ENCODE assay signal across 15 cellular contexts in the genomic region with DNA sequence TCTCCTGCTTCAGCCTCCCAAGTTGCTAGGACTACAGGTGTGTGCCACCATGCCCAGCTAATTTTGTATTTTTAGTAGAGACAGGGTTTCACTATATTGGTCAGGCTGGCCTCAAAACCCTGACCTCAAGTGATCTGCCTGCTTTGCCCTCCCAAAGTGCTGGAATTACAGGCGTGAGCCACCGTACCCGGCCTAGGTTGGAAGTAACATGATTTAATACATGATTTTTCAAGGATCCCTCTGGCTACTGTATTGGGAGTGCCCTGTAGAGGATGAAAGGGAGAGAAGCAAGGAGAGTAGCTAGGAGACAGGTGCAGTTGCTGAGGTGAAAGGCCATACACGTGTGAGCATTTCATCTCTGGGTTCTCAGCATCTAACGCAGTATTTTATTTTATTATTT. TPM values are rescaled to one million over a fixed set of nuclear protein-coding genes. Genes with fewer than 3 reads are reported as not detected.
A peak's percentile ranks its signal among the peaks of the same experiment; 100 is the strongest.
DNase-seq lines count a peak whose midpoint lies in the region; ATAC-seq and TF ChIP-seq lines count a peak whose summit lies in the region.
"Had no signal": no experiment of that assay in that cellular context is flagged by ENCODE, and none has a peak within 500 bp of the region (broad histone marks: within the 10 kb centered on the region; RNA-seq: fewer than 3 reads in every experiment).

No MANE protein-coding gene starts in this region.

- H3K9me3 Mint-ChIP-seq in activated CD8-positive, alpha-beta T cell treated with anti-CD3 and anti-CD28 coated beads for 36 hours: peaks cover 1% of the 10 kb centered on the region
- no peaks in the 10 kb centered on the region for H3K9me3 Mint-ChIP-seq in activated CD8-positive, alpha-beta T cell treated with anti-CD3 and anti-CD28 coated beads, Interleukin-2, amount 10 ng/mL, durations not matched to agents 7 days and 5 days (ENCODE audit: insufficient read depth)
- no peaks in the 10 kb centered on the region for H3K9me3 Mint-ChIP-seq in natural killer cell treated with Interleukin-12 subunit alpha and Interleukin-12 subunit beta and Interleukin-15 and Interleukin-18, amount 100 ng/mL, for 72 hours
- H3K9me3 Mint-ChIP-seq in natural killer cell: no peaks in the 10 kb centered on the region
- peaks cover 3% of the 10 kb centered on the region for H3K9me3 Mint-ChIP-seq in activated CD4-positive, alpha-beta memory T cell treated with anti-CD3 and anti-CD28 coated beads for 36 hours
- H3K9me3 Mint-ChIP-seq in stimulated activated effector memory CD8-positive, alpha-beta T cell treated with anti-CD3 and anti-CD28 coated beads, Interleukin-12 subunit alpha, Interleukin-12 subunit beta, amount 100 ng/mL, for 72 hours: no peaks in the 10 kb centered on the region

- peak overlapping the region; percentile 84 for H3K27ac Mint-ChIP-seq in activated CD8-positive, alpha-beta T cell treated with anti-CD3 and anti-CD28 coated beads for 36 hours
- no peak overlapping the region for H3K27ac Mint-ChIP-seq in activated CD8-positive, alpha-beta T cell treated with anti-CD3 and anti-CD28 coated beads, Interleukin-2, amount 10 ng/mL, durations not matched to agents 7 days and 5 days
- peak overlapping the region in 1 of 2 donors; percentile 73 for H3K27ac Mint-ChIP-seq in natural killer cell treated with Interleukin-12 subunit alpha and Interleukin-12 subunit beta and Interleukin-15 and Interleukin-18, amount 100 ng/mL, for 72 hours
- H3K27ac Mint-ChIP-seq in natural killer cell: no peak overlapping the region
- H3K27ac Mint-ChIP-seq in activated CD4-positive, alpha-beta memory T cell treated with anti-CD3 and anti-CD28 coated beads for 36 hours: peak overlapping the region; percentile 92
- no peak overlapping the region for H3K27ac Mint-ChIP-seq in stimulated activated effector memory CD8-positive, alpha-beta T cell treated with anti-CD3 and anti-CD28 coated beads, Interleukin-12 subunit alpha, Interleukin-12 subunit beta, amount 100 ng/mL, for 72 hours

- DNase-seq in activated CD8-positive, alpha-beta T cell treated with anti-CD3 and anti-CD28 coated beads for 36 hours: no peak
- DNase-seq in activated CD8-positive, alpha-beta T cell treated with anti-CD3 and anti-CD28 coated beads, Interleukin-2, amount 10 ng/mL, durations not matched to agents 7 days and 5 days: no peak
- no peak for DNase-seq in natural killer cell treated with Interleukin-12 subunit alpha and Interleukin-12 subunit beta and Interleukin-15 and Interleukin-18, amount 100 ng/mL, for 72 hours (ENCODE audit: low spot score)
- no peak for DNase-seq in natural killer cell
- no peak for DNase-seq in activated CD4-positive, alpha-beta memory T cell treated with anti-CD3 and anti-CD28 coated beads for 36 hours
- no peak for DNase-seq in stimulated activated effector memory CD8-positive, alpha-beta T cell treated with anti-CD3 and anti-CD28 coated beads, Interleukin-12 subunit alpha, Interleukin-12 subunit beta, amount 100 ng/mL, for 72 hours (ENCODE audit: low spot score in 2 of 2)
- no peak for DNase-seq in DMS53 (lab: John Stamatoyannopoulos, UW)
- no peak for DNase-seq in NCI-H446 treated with DMSO at 0.1 percent for 48 hours (lab: John Stamatoyannopoulos, UW)
- DNase-seq: CD4-positive, alpha-beta memory T cell; KG1; NCI-H1694 treated with DMSO at 0.1 percent for 48 hours; NCI-H510A; NCI-H748 treated with DMSO at 0.1 percent for 48 hours; SIG-M5 had no signal

- intact Hi-C loops in activated CD8-positive, alpha-beta T cell treated with anti-CD3 and anti-CD28 coated beads for 36 hours (cut with micrococcal nuclease): no loop called here
- intact Hi-C loops in natural killer cell (cut with micrococcal nuclease): no loop called here
- intact Hi-C loops in activated CD4-positive, alpha-beta memory T cell treated with anti-CD3 and anti-CD28 coated beads for 36 hours (cut with micrococcal nuclease): no loop called here

- CTCF ChIA-PET in activated CD8-positive, alpha-beta T cell treated with anti-CD3 and anti-CD28 coated beads for 36 hours (lab: Charles Lee): interaction anchor here (0.9 to 2.0 kb wide), 4 partner anchors 9 to 225 kb away, joined by 3 to 5 read pairs (median 4); no protein-coding TSS in a partner anchor
- CTCF ChIA-PET in activated CD8-positive, alpha-beta T cell treated with anti-CD3 and anti-CD28 coated beads, Interleukin-2, amount 10 ng/mL, durations not matched to agents 7 days and 5 days (lab: Charles Lee): interaction anchor here (1.2 kb wide), 1 partner anchor 12 kb away, joined by 3 read pairs; no protein-coding TSS in a partner anchor
- CTCF ChIA-PET in activated CD4-positive, alpha-beta memory T cell treated with anti-CD3 and anti-CD28 coated beads for 36 hours (lab: Charles Lee): interaction anchor here (0.5 to 1.4 kb wide), 2 partner anchors 13 to 115 kb away, joined by 3 to 5 read pairs; no protein-coding TSS in a partner anchor

- POLR2A ChIA-PET in activated CD8-positive, alpha-beta T cell treated with anti-CD3 and anti-CD28 coated beads for 36 hours (lab: Charles Lee): interaction anchor here (1.0 to 1.5 kb wide), 2 partner anchors 41 to 76 kb away, joined by 3 to 4 read pairs; no protein-coding TSS in a partner anchor
- POLR2A ChIA-PET in activated CD8-positive, alpha-beta T cell treated with anti-CD3 and anti-CD28 coated beads, Interleukin-2, amount 10 ng/mL, durations not matched to agents 7 days and 5 days (lab: Charles Lee): interaction anchor here (0.8 kb wide), 1 partner anchor 46 kb away, joined by 3 read pairs; no protein-coding TSS in a partner anchor
- POLR2A ChIA-PET in activated CD4-positive, alpha-beta memory T cell treated with anti-CD3 and anti-CD28 coated beads for 36 hours (lab: Charles Lee): interaction anchor here (0.7 to 2.0 kb wide), 3 partner anchors 10 to 46 kb away, joined by 3 to 11 read pairs (median 3); no protein-coding TSS in a partner anchor

- ATAC-seq in activated CD8-positive, alpha-beta T cell treated with anti-CD3 and anti-CD28 coated beads for 36 hours: no peak
- ATAC-seq in activated CD8-positive, alpha-beta T cell treated with anti-CD3 and anti-CD28 coated beads, Interleukin-2, amount 10 ng/mL, durations not matched to agents 7 days and 5 days: no peak
- no peak for ATAC-seq in natural killer cell treated with Interleukin-12 subunit alpha and Interleukin-12 subunit beta and Interleukin-15 and Interleukin-18, amount 100 ng/mL, for 72 hours
- ATAC-seq in natural killer cell: no peak
- ATAC-seq in stimulated activated effector memory CD8-positive, alpha-beta T cell treated with anti-CD3 and anti-CD28 coated beads, Interleukin-12 subunit alpha, Interleukin-12 subunit beta, amount 100 ng/mL, for 72 hours: no peak
- ATAC-seq: A549 had no signal

- H3K36me3 Mint-ChIP-seq in activated CD8-positive, alpha-beta T cell treated with anti-CD3 and anti-CD28 coated beads for 36 hours (ENCODE audit: low read depth): peaks cover 28% of the 10 kb centered on the region
- peaks cover 12% of the 10 kb centered on the region for H3K36me3 Mint-ChIP-seq in activated CD8-positive, alpha-beta T cell treated with anti-CD3 and anti-CD28 coated beads, Interleukin-2, amount 10 ng/mL, durations not matched to agents 7 days and 5 days (ENCODE audit: low read depth)
- peaks cover 8% of the 10 kb centered on the region for H3K36me3 Mint-ChIP-seq in natural killer cell treated with Interleukin-12 subunit alpha and Interleukin-12 subunit beta and Interleukin-15 and Interleukin-18, amount 100 ng/mL, for 72 hours
- no peaks in the 10 kb centered on the region for H3K36me3 Mint-ChIP-seq in natural killer cell
- H3K36me3 Mint-ChIP-seq in activated CD4-positive, alpha-beta memory T cell treated with anti-CD3 and anti-CD28 coated beads for 36 hours: peaks cover 25% of the 10 kb centered on the region
- peaks cover 34% of the 10 kb centered on the region for H3K36me3 Mint-ChIP-seq in stimulated activated effector memory CD8-positive, alpha-beta T cell treated with anti-CD3 and anti-CD28 coated beads, Interleukin-12 subunit alpha, Interleukin-12 subunit beta, amount 100 ng/mL, for 72 hours

- H3K4me3 Mint-ChIP-seq in activated CD8-positive, alpha-beta T cell treated with anti-CD3 and anti-CD28 coated beads for 36 hours: no peak overlapping the region
- no peak overlapping the region for H3K4me3 Mint-ChIP-seq in activated CD8-positive, alpha-beta T cell treated with anti-CD3 and anti-CD28 coated beads, Interleukin-2, amount 10 ng/mL, durations not matched to agents 7 days and 5 days
- H3K4me3 Mint-ChIP-seq in natural killer cell treated with Interleukin-12 subunit alpha and Interleukin-12 subunit beta and Interleukin-15 and Interleukin-18, amount 100 ng/mL, for 72 hours: peak overlapping the region; percentile 83
- H3K4me3 Mint-ChIP-seq in natural killer cell: no peak overlapping the region
- H3K4me3 Mint-ChIP-seq in activated CD4-positive, alpha-beta memory T cell treated with anti-CD3 and anti-CD28 coated beads for 36 hours: no peak overlapping the region
- peak overlapping the region; percentile 49 for H3K4me3 Mint-ChIP-seq in stimulated activated effector memory CD8-positive, alpha-beta T cell treated with anti-CD3 and anti-CD28 coated beads, Interleukin-12 subunit alpha, Interleukin-12 subunit beta, amount 100 ng/mL, for 72 hours

- H3K27me3 Mint-ChIP-seq in activated CD8-positive, alpha-beta T cell treated with anti-CD3 and anti-CD28 coated beads for 36 hours: peaks cover 1% of the 10 kb centered on the region
- H3K27me3 Mint-ChIP-seq in activated CD8-positive, alpha-beta T cell treated with anti-CD3 and anti-CD28 coated beads, Interleukin-2, amount 10 ng/mL, durations not matched to agents 7 days and 5 days (ENCODE audit: low read depth): no peaks in the 10 kb centered on the region
- no peaks in the 10 kb centered on the region for H3K27me3 Mint-ChIP-seq in natural killer cell treated with Interleukin-12 subunit alpha and Interleukin-12 subunit beta and Interleukin-15 and Interleukin-18, amount 100 ng/mL, for 72 hours
- H3K27me3 Mint-ChIP-seq in natural killer cell (ENCODE audit: low read depth in 2 of 2): no peaks in the 10 kb centered on the region
- no peaks in the 10 kb centered on the region for H3K27me3 Mint-ChIP-seq in activated CD4-positive, alpha-beta memory T cell treated with anti-CD3 and anti-CD28 coated beads for 36 hours
- H3K27me3 Mint-ChIP-seq: CD4-positive, alpha-beta memory T cell had no signal

- no peak for TF ChIP-seq CTCF in activated CD8-positive, alpha-beta T cell treated with anti-CD3 and anti-CD28 coated beads for 36 hours (IDR thresholded peaks at IDR 0.05)
- no peak for TF ChIP-seq CTCF in natural killer cell (IDR thresholded peaks at IDR 0.05)

- H3K4me1 Mint-ChIP-seq in activated CD8-positive, alpha-beta T cell treated with anti-CD3 and anti-CD28 coated beads for 36 hours (ENCODE audit: low read depth): peaks cover 33% of the 10 kb centered on the region
- peaks cover 35% of the 10 kb centered on the region for H3K4me1 Mint-ChIP-seq in activated CD8-positive, alpha-beta T cell treated with anti-CD3 and anti-CD28 coated beads, Interleukin-2, amount 10 ng/mL, durations not matched to agents 7 days and 5 days (ENCODE audit: low read depth)
- H3K4me1 Mint-ChIP-seq in natural killer cell treated with Interleukin-12 subunit alpha and Interleukin-12 subunit beta and Interleukin-15 and Interleukin-18, amount 100 ng/mL, for 72 hours (ENCODE audit: low read depth in 2 of 2): peaks cover 33 to 50% of the 10 kb centered on the region in 2 donors
- peaks cover 27 to 34% of the 10 kb centered on the region in 2 donors for H3K4me1 Mint-ChIP-seq in natural killer cell
- peaks cover 51% of the 10 kb centered on the region for H3K4me1 Mint-ChIP-seq in activated CD4-positive, alpha-beta memory T cell treated with anti-CD3 and anti-CD28 coated beads for 36 hours (ENCODE audit: low read depth)
- H3K4me1 Mint-ChIP-seq in stimulated activated effector memory CD8-positive, alpha-beta T cell treated with anti-CD3 and anti-CD28 coated beads, Interleukin-12 subunit alpha, Interleukin-12 subunit beta, amount 100 ng/mL, for 72 hours: peaks cover 62% of the 10 kb centered on the region

RNA-seq across cellular contexts. Expression of a gene that starts 2.6 kb away (rescaled TPM):
- total RNA-seq in activated CD8-positive, alpha-beta T cell treated with anti-CD3 and anti-CD28 coated beads for 36 hours: 10 to 100 TPM; 66.2 to 73.7 TPM
- total RNA-seq in activated CD8-positive, alpha-beta T cell treated with anti-CD3 and anti-CD28 coated beads, Interleukin-2, amount 10 ng/mL, durations not matched to agents 7 days and 5 days: 10 to 100 TPM; 57.4 to 60.1 TPM
- 10 to 100 TPM; 63.6 to 66.6 TPM for total RNA-seq in natural killer cell treated with Interleukin-12 subunit alpha and Interleukin-12 subunit beta and Interleukin-15 and Interleukin-18, amount 100 ng/mL, for 72 hours
- total RNA-seq in natural killer cell: 10 to 100 TPM; 44.3 to 63.3 (median 57.8) TPM
- 10 to 100 TPM; 72.0 to 81.8 TPM for total RNA-seq in activated CD4-positive, alpha-beta memory T cell treated with anti-CD3 and anti-CD28 coated beads for 36 hours

Comparison
In these comparisons a context has a peak if more than half of its experiments do, and no peak if none do; other contexts are left out.
1. H3K27ac Mint-ChIP-seq: peak in activated CD8-positive, alpha-beta T cell treated with anti-CD3 and anti-CD28 coated beads for 36 hours (single experiment) and activated CD4-positive, alpha-beta memory T cell treated with anti-CD3 and anti-CD28 coated beads for 36 hours (single experiment); none in activated CD8-positive, alpha-beta T cell treated with anti-CD3 and anti-CD28 coated beads, Interleukin-2, amount 10 ng/mL, durations not matched to agents 7 days and 5 days (single experiment), natural killer cell (0 of 2) and stimulated activated effector memory CD8-positive, alpha-beta T cell treated with anti-CD3 and anti-CD28 coated beads, Interleukin-12 subunit alpha, Interleukin-12 subunit beta, amount 100 ng/mL, for 72 hours (single experiment).
2. H3K4me3 Mint-ChIP-seq: peak in natural killer cell treated with Interleukin-12 subunit alpha and Interleukin-12 subunit beta and Interleukin-15 and Interleukin-18, amount 100 ng/mL, for 72 hours (single experiment) and stimulated activated effector memory CD8-positive, alpha-beta T cell treated with anti-CD3 and anti-CD28 coated beads, Interleukin-12 subunit alpha, Interleukin-12 subunit beta, amount 100 ng/mL, for 72 hours (single experiment); none in activated CD8-positive, alpha-beta T cell treated with anti-CD3 and anti-CD28 coated beads for 36 hours (single experiment), activated CD8-positive, alpha-beta T cell treated with anti-CD3 and anti-CD28 coated beads, Interleukin-2, amount 10 ng/mL, durations not matched to agents 7 days and 5 days (single experiment), natural killer cell (single experiment) and activated CD4-positive, alpha-beta memory T cell treated with anti-CD3 and anti-CD28 coated beads for 36 hours (single experiment).